Comparison of ENCODE assay signal across 1 cellular context in genomic region chr5:179617930-179618329, GRCh38.
A peak's percentile ranks its signal among the peaks of the same experiment; 100 is the strongest.
TF ChIP-seq lines count a peak whose summit lies in the region.

No MANE protein-coding gene starts in this region.

TF ChIP-seq in K562, 482 proteins besides CTCF, POLR2A, EP300 and RAD21 (continued from another document):
- TF ChIP-seq, protein P1, sequence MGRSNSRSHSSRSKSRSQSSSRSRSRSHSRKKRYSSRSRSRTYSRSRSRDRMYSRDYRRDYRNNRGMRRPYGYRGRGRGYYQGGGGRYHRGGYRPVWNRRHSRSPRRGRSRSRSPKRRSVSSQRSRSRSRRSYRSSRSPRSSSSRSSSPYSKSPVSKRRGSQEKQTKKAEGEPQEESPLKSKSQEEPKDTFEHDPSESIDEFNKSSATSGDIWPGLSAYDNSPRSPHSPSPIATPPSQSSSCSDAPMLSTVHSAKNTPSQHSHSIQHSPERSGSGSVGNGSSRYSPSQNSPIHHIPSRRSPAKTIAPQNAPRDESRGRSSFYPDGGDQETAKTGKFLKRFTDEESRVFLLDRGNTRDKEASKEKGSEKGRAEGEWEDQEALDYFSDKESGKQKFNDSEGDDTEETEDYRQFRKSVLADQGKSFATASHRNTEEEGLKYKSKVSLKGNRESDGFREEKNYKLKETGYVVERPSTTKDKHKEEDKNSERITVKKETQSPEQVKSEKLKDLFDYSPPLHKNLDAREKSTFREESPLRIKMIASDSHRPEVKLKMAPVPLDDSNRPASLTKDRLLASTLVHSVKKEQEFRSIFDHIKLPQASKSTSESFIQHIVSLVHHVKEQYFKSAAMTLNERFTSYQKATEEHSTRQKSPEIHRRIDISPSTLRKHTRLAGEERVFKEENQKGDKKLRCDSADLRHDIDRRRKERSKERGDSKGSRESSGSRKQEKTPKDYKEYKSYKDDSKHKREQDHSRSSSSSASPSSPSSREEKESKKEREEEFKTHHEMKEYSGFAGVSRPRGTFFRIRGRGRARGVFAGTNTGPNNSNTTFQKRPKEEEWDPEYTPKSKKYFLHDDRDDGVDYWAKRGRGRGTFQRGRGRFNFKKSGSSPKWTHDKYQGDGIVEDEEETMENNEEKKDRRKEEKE (IDR thresholded peaks at IDR 0.05; ENCODE audit: borderline replicate concordance in 1 of 2, control insufficient read depth in 1 of 2, low read depth in 2 of 2, low read length in 1 of 2): peak in 1 of 2 experiments; percentile 77; a peak in 1 of 4 replicates
- TF ChIP-seq GABPB1 (CRISPR knock-in tag; IDR thresholded peaks at IDR 0.05) (no peak), ETV6 (IDR thresholded peaks at IDR 0.05; ENCODE audit: borderline replicate concordance in 1 of 2, low read depth in 2 of 2, low read length in 1 of 2) (no peak), ETV6 (CRISPR knock-in tag; IDR thresholded peaks at IDR 0.05; ENCODE audit: borderline replicate concordance) (no peak), TFAM (CRISPR knock-in tag; conservative IDR thresholded peaks at IDR 0.05) (no peak), SUPT5H (IDR thresholded peaks at IDR 0.05) (peak; percentile 52; the same call in 1 of the 2 replicates)
